In genomic region chr10:13351340-13351915, GRCh38 we compare ENCODE assay signal across 11 cellular contexts. TPM values are rescaled to one million over a fixed set of nuclear protein-coding genes. Genes with fewer than 3 reads are reported as not detected.
A peak's percentile ranks its signal among the peaks of the same experiment; 100 is the strongest.
DNase-seq lines count a peak whose midpoint lies in the region; ATAC-seq and TF ChIP-seq lines count a peak whose summit lies in the region.
"Had no signal": no experiment of that assay in that cellular context is flagged by ENCODE, and none has a peak within 500 bp of the region (broad histone marks: within the 10 kb centered on the region; RNA-seq: fewer than 3 reads in every experiment).

No MANE protein-coding gene starts in this region.

- DNase-seq in activated T-helper 1 cell treated with anti-CD3 and anti-CD28 coated beads, Interleukin-12 subunit alpha, Interleukin-12 subunit beta, Interleukin-2, Interleukin-4 antibody, amounts not matched to agents 30 ng/mL and 10 ng/mL and 1 ng/mL, durations not matched to agents 14 hours and 24 hours and 36 hours (ENCODE audit: low spot score), result peak; percentile 30
- DNase-seq in iPS-NIHi11 (ENCODE audit: low spot score), result peak; percentile 34
- DNase-seq in NCI-H82 treated with DMSO at 0.1 percent for 48 hours (lab: John Stamatoyannopoulos, UW; ENCODE audit: unreplicated experiment), result no peak
- DNase-seq in tibial nerve (ENCODE audit: low spot score in 2 of 2), result no peak
- no peak for DNase-seq in NCI-H524 (lab: John Stamatoyannopoulos, UW)
- DNase-seq: GM23248, Kasumi-1, SJCRH30 had no signal

- H3K27ac ChIP-seq in HUES6 (ENCODE audit: low read depth, low read length) (peak overlapping the region; percentile 96), tibial nerve (no peak overlapping the region)
- H3K27ac ChIP-seq: GM23248, SJCRH30 had no signal

- H3K9me3 Mint-ChIP-seq in activated T-helper 1 cell treated with anti-CD3 and anti-CD28 coated beads, Interleukin-12 subunit alpha, Interleukin-12 subunit beta, Interleukin-2, Interleukin-4 antibody, amounts not matched to agents 30 ng/mL and 10 ng/mL and 1 ng/mL, durations not matched to agents 14 hours and 24 hours and 36 hours, result no peaks in the 10 kb centered on the region

- H3K9ac ChIP-seq in ES-I3 (ENCODE audit: low read depth, low read length) (peak overlapping the region; percentile 84), HUES6 (ENCODE audit: low read length) (peak overlapping the region; percentile 97)
- H3K9ac ChIP-seq: GM23248 had no signal

- H3K36me3 ChIP-seq in ES-I3 (ENCODE audit: insufficient read depth, low read length), result no peaks in the 10 kb centered on the region
- no peaks in the 10 kb centered on the region for H3K36me3 ChIP-seq in HUES6 (ENCODE audit: control insufficient read depth, insufficient read depth, low read length)
- no peaks in the 10 kb centered on the region for H3K36me3 ChIP-seq in tibial nerve
- H3K36me3 ChIP-seq: SJCRH30 had no signal

- peaks cover 36% of the 10 kb centered on the region for H3K4me1 Mint-ChIP-seq in activated T-helper 1 cell treated with anti-CD3 and anti-CD28 coated beads, Interleukin-12 subunit alpha, Interleukin-12 subunit beta, Interleukin-2, Interleukin-4 antibody, amounts not matched to agents 30 ng/mL and 10 ng/mL and 1 ng/mL, durations not matched to agents 14 hours and 24 hours and 36 hours (ENCODE audit: low read depth)

- TF ChIP-seq EP300 in tibial nerve (IDR thresholded peaks at IDR 0.05), result no peak

- no peaks in the 10 kb centered on the region for H3K36me3 Mint-ChIP-seq in activated T-helper 1 cell treated with anti-CD3 and anti-CD28 coated beads, Interleukin-12 subunit alpha, Interleukin-12 subunit beta, Interleukin-2, Interleukin-4 antibody, amounts not matched to agents 30 ng/mL and 10 ng/mL and 1 ng/mL, durations not matched to agents 14 hours and 24 hours and 36 hours (ENCODE audit: low read depth)

- WGBS in tibial nerve, 2 donors, result 34 to 36% methylated on average over 11 of the region's 11 CpGs

- H3K27me3 ChIP-seq in HUES6 (ENCODE audit: control insufficient read depth, insufficient read depth, low read length) (peaks cover 22% of the 10 kb centered on the region; the same call in 1 of the 2 replicates), tibial nerve (peaks cover 0 to 44% of the 10 kb centered on the region in 2 donors)
- H3K27me3 ChIP-seq: SJCRH30 had no signal

- H3K4me1 ChIP-seq in ES-I3 (ENCODE audit: insufficient read depth, low read length) (peaks cover 30% of the 10 kb centered on the region), HUES6 (ENCODE audit: control insufficient read depth, insufficient read depth, low read length) (peaks cover 35% of the 10 kb centered on the region), tibial nerve (peaks cover 0 to 22% (median 5%) of the 10 kb centered on the region in 4 donors)

- intact Hi-C loops in activated T-helper 1 cell treated with anti-CD3 and anti-CD28 coated beads, Interleukin-12 subunit alpha, Interleukin-12 subunit beta, Interleukin-2, Interleukin-4 antibody, amounts not matched to agents 30 ng/mL and 10 ng/mL and 1 ng/mL, durations not matched to agents 14 hours and 24 hours and 36 hours (cut with micrococcal nuclease), result no loop called here

- H3K27me3 Mint-ChIP-seq in activated T-helper 1 cell treated with anti-CD3 and anti-CD28 coated beads, Interleukin-12 subunit alpha, Interleukin-12 subunit beta, Interleukin-2, Interleukin-4 antibody, amounts not matched to agents 30 ng/mL and 10 ng/mL and 1 ng/mL, durations not matched to agents 14 hours and 24 hours and 36 hours (ENCODE audit: insufficient read depth), result peaks cover 8% of the 10 kb centered on the region

- TF ChIP-seq CTCF in tibial nerve (IDR thresholded peaks at IDR 0.05), result no peak

- H3K4me3 Mint-ChIP-seq in activated T-helper 1 cell treated with anti-CD3 and anti-CD28 coated beads, Interleukin-12 subunit alpha, Interleukin-12 subunit beta, Interleukin-2, Interleukin-4 antibody, amounts not matched to agents 30 ng/mL and 10 ng/mL and 1 ng/mL, durations not matched to agents 14 hours and 24 hours and 36 hours, result no peak overlapping the region

- TF ChIP-seq POLR2A in tibial nerve (IDR thresholded peaks at IDR 0.05), result no peak

- no peaks in the 10 kb centered on the region for H3K9me3 ChIP-seq in ES-I3 (ENCODE audit: control insufficient read depth, insufficient read depth, low read length)
- H3K9me3 ChIP-seq in HUES6 (ENCODE audit: control insufficient read depth, insufficient read depth, low read depth, low read length), result no peaks in the 10 kb centered on the region
- H3K9me3 ChIP-seq in tibial nerve, result no peaks in the 10 kb centered on the region
- H3K9me3 ChIP-seq: SJCRH30 had no signal

- H3K4me3 ChIP-seq in HUES6 (ENCODE audit: low read depth, low read length) (peak overlapping the region; percentile 78), tibial nerve (no peak overlapping the region)
- H3K4me3 ChIP-seq: GM23248, SJCRH30 had no signal

- ATAC-seq in SK-N-SH treated with all-trans-retinoic acid at 6 μM for 48 hours, result no peak

- H3K27ac Mint-ChIP-seq in activated T-helper 1 cell treated with anti-CD3 and anti-CD28 coated beads, Interleukin-12 subunit alpha, Interleukin-12 subunit beta, Interleukin-2, Interleukin-4 antibody, amounts not matched to agents 30 ng/mL and 10 ng/mL and 1 ng/mL, durations not matched to agents 14 hours and 24 hours and 36 hours, result no peak overlapping the region

TF ChIP-seq in SK-N-SH treated with all-trans-retinoic acid at 6 μM for 48 hours, 23 proteins besides CTCF, POLR2A, EP300 and RAD21:
- TF ChIP-seq ISL1 (CRISPR knock-in tag; IDR thresholded peaks at IDR 0.05), result no peak
- TF ChIP-seq CSRNP3 (CRISPR knock-in tag; IDR thresholded peaks at IDR 0.05), result no peak
- no peak for TF ChIP-seq OSR1 (CRISPR knock-in tag; IDR thresholded peaks at IDR 0.05)
- no peak for TF ChIP-seq ARNTL (CRISPR knock-in tag; IDR thresholded peaks at IDR 0.05; ENCODE audit: borderline replicate concordance, low read depth)
- TF ChIP-seq, protein P1, sequence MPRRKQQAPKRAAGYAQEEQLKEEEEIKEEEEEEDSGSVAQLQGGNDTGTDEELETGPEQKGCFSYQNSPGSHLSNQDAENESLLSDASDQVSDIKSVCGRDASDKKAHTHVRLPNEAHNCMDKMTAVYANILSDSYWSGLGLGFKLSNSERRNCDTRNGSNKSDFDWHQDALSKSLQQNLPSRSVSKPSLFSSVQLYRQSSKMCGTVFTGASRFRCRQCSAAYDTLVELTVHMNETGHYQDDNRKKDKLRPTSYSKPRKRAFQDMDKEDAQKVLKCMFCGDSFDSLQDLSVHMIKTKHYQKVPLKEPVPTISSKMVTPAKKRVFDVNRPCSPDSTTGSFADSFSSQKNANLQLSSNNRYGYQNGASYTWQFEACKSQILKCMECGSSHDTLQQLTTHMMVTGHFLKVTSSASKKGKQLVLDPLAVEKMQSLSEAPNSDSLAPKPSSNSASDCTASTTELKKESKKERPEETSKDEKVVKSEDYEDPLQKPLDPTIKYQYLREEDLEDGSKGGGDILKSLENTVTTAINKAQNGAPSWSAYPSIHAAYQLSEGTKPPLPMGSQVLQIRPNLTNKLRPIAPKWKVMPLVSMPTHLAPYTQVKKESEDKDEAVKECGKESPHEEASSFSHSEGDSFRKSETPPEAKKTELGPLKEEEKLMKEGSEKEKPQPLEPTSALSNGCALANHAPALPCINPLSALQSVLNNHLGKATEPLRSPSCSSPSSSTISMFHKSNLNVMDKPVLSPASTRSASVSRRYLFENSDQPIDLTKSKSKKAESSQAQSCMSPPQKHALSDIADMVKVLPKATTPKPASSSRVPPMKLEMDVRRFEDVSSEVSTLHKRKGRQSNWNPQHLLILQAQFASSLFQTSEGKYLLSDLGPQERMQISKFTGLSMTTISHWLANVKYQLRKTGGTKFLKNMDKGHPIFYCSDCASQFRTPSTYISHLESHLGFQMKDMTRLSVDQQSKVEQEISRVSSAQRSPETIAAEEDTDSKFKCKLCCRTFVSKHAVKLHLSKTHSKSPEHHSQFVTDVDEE (CRISPR knock-in tag; IDR thresholded peaks at IDR 0.05), result no peak
- no peak for TF ChIP-seq ZFP3 (CRISPR knock-in tag; IDR thresholded peaks at IDR 0.05)
- no peak for TF ChIP-seq SNAI2 (CRISPR knock-in tag; IDR thresholded peaks at IDR 0.05)
- no peak for TF ChIP-seq GLIS3 (CRISPR knock-in tag; IDR thresholded peaks at IDR 0.05)
- no peak for TF ChIP-seq BACH2 (CRISPR knock-in tag; IDR thresholded peaks at IDR 0.05; ENCODE audit: borderline replicate concordance)

RNA-seq across cellular contexts. Expression of gene SEPHS1, which starts 3.3 kb away (rescaled TPM):
- 54.4 and 56.7 TPM in 2 replicates for total RNA-seq in activated T-helper 1 cell treated with anti-CD3 and anti-CD28 coated beads, Interleukin-12 subunit alpha, Interleukin-12 subunit beta, Interleukin-2, Interleukin-4 antibody, amounts not matched to agents 30 ng/mL and 10 ng/mL and 1 ng/mL, durations not matched to agents 14 hours and 24 hours and 36 hours
- 10 to 100 TPM; 18.0 to 28.4 (median 23.9) TPM for total RNA-seq in tibial nerve

RNA-seq across cellular contexts. Expression of gene PHYH, which starts 51.6 kb away (rescaled TPM):
- 9.7 and 11.1 TPM in 2 replicates for total RNA-seq in activated T-helper 1 cell treated with anti-CD3 and anti-CD28 coated beads, Interleukin-12 subunit alpha, Interleukin-12 subunit beta, Interleukin-2, Interleukin-4 antibody, amounts not matched to agents 30 ng/mL and 10 ng/mL and 1 ng/mL, durations not matched to agents 14 hours and 24 hours and 36 hours
- total RNA-seq in tibial nerve, result 10 to 100 TPM; 14.1 to 40.9 (median 32.5) TPM

Comparison
In these comparisons a context has a peak if more than half of its experiments do, and no peak if none do; other contexts are left out.
1. DNase-seq: peak in activated T-helper 1 cell treated with anti-CD3 and anti-CD28 coated beads, Interleukin-12 subunit alpha, Interleukin-12 subunit beta, Interleukin-2, Interleukin-4 antibody, amounts not matched to agents 30 ng/mL and 10 ng/mL and 1 ng/mL, durations not matched to agents 14 hours and 24 hours and 36 hours (single experiment) and iPS-NIHi11 (single experiment); none in NCI-H82 treated with DMSO at 0.1 percent for 48 hours (single experiment), tibial nerve (0 of 2) and NCI-H524 (0 of 2).